ENCODE assay signal across 8 cellular contexts in genomic region chr18:21897811-21898210, GRCh38.
DNase-seq lines count a peak whose midpoint lies in the region; TF ChIP-seq lines count a peak whose summit lies in the region.

No MANE protein-coding gene starts in this region.

- no peaks in the 10 kb centered on the region for H3K9me3 ChIP-seq in cardiac muscle cell (ENCODE audit: low read depth)

- DNase-seq in SIG-M5 treated with dmso at 0.1 percent for 504 hours (lab: John Stamatoyannopoulos, UW; ENCODE audit: unreplicated experiment) (peak; percentile 51), SIG-M5 (lab: John Stamatoyannopoulos, UW) (no peak), GM20000 (ENCODE audit: low spot score) (peak; percentile 67), KBM-7 (peak; percentile 63), cardiac muscle cell (ENCODE audit: low read depth in 1 of 2, low spot score in 1 of 2) (peak; percentile 67 to 84), retinal pigment epithelial cell (ENCODE audit: low read depth) (no peak), NCI-H1048 (lab: John Stamatoyannopoulos, UW) (no peak)

- H3K4me1 ChIP-seq in cardiac muscle cell (ENCODE audit: low read depth): no peaks in the 10 kb centered on the region

- no peaks in the 10 kb centered on the region for H3K27me3 ChIP-seq in cardiac muscle cell

- peak; percentile 63 for TF ChIP-seq CTCF in GM20000 (IDR thresholded peaks at IDR 0.05; ENCODE audit: extremely low read depth, missing control alignments)
- peak; percentile 86 for TF ChIP-seq CTCF in VCaP (conservative IDR thresholded peaks at IDR 0.05)
- peak; percentile 85 for TF ChIP-seq CTCF in cardiac muscle cell (IDR thresholded peaks at IDR 0.05; ENCODE audit: low read depth, low read length)
- peak; percentile 87 for TF ChIP-seq CTCF in retinal pigment epithelial cell (conservative IDR thresholded peaks at IDR 0.05; ENCODE audit: low read depth, low read length)

- H3K4me3 ChIP-seq in cardiac muscle cell (no peak overlapping the region), retinal pigment epithelial cell (ENCODE audit: low read length) (no peak overlapping the region)

- H3K36me3 ChIP-seq in cardiac muscle cell: no peaks in the 10 kb centered on the region

- H3K27ac ChIP-seq in VCaP (no peak overlapping the region), cardiac muscle cell (no peak overlapping the region)

- in situ Hi-C loops in KBM-7 (cut with MboI; ENCODE audit: low pct_unique_long_range_greater_than_20kb, low sequenced_read_pairs): no loop called here

Comparison
In these comparisons a context has a peak if more than half of its experiments do, and no peak if none do; other contexts are left out.
1. DNase-seq: peak in SIG-M5 treated with dmso at 0.1 percent for 504 hours (single experiment), GM20000 (single experiment), KBM-7 (single experiment) and cardiac muscle cell (2 of 2); none in SIG-M5 (single experiment), retinal pigment epithelial cell (single experiment) and NCI-H1048 (single experiment).
2. Peak in every context shown above with its lines, with median percentiles within 50 percentile points of each other: CTCF ChIP-seq.